10 cellular contexts compared by ENCODE assay signal in the genomic region with DNA sequence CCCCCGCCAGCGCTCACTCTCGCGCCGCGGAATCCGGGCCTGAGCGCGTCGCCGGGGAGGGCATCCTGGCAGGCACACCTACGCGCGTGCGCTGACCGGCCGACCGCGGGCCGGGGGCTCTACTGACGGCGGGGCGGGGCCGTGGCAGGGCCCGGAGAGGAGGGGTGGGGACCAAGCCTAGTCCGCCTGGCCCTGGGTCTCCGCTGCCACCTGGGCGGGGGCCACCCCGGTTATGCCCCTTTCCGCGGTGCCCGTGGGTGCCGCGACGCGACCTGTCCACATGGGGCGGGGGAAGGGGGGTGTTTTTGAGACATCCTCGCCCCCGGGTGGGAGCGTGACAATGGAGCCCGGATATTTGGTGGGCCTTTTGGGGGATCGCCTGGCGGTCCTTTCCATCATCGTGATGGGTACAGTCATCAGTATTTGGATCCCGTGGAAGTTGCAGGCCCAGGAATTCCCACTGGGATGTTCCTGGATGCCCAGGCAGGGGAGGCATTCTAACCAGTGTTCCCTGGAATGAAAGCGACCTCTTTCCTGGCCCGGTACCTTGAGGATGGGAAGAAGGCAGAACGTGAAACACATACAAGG. TPM values are rescaled to one million over a fixed set of nuclear protein-coding genes. Genes with fewer than 3 reads are reported as not detected.
DNase-seq lines count a peak whose midpoint lies in the region; ATAC-seq and FAIRE-seq lines count a peak whose summit lies in the region.
"Had no signal": no experiment of that assay in that cellular context is flagged by ENCODE, and none has a peak within 500 bp of the region (broad histone marks: within the 10 kb centered on the region; RNA-seq: fewer than 3 reads in every experiment).

No MANE protein-coding gene starts in this region.

- no peak overlapping the region for H3K27ac Mint-ChIP-seq in T-cell

- peaks cover 36% of the 10 kb centered on the region for H3K27me3 ChIP-seq in iPS-18a (ENCODE audit: control insufficient read depth, insufficient read depth, low read length)
- peaks cover 2 to 8% of the 10 kb centered on the region in 2 donors for H3K27me3 ChIP-seq in small intestine (ENCODE audit: control insufficient read depth in 2 of 2, insufficient read depth in 2 of 2, low read length in 2 of 2)

- H3K36me3 ChIP-seq in iPS-18a (ENCODE audit: control insufficient read depth, low read depth, low read length) (no peaks in the 10 kb centered on the region), small intestine (ENCODE audit: control insufficient read depth in 2 of 2, insufficient read depth in 2 of 2, low read length in 2 of 2) (no peaks in the 10 kb centered on the region)

- FAIRE-seq in small intestine (lab: Jason Lieb, UNC): no peak

- no peak for ATAC-seq in T-cell (replicated peaks in 1 of 4)
- no peak for ATAC-seq in GM21381 (IDR thresholded peaks at IDR 0.05; ENCODE audit: unreplicated experiment)
- ATAC-seq: body of pancreas had no signal

- CTCF ChIA-PET in T-cell (lab: Charles Lee): no interaction called here

- H3K9me3 Mint-ChIP-seq in T-cell: no peaks in the 10 kb centered on the region

- peaks cover 43 to 60% of the 10 kb centered on the region in 2 donors for H3K27me3 Mint-ChIP-seq in T-cell

- POLR2A ChIA-PET in T-cell (lab: Charles Lee): no interaction called here

- 7 to 18% (median 16%) methylated on average over 35 to 48 of the region's 48 CpGs for WGBS in small intestine, 3 donors

- H3K4me1 Mint-ChIP-seq in T-cell: peaks cover 14 to 21% (median 17%) of the 10 kb centered on the region in 3 donors

- peak overlapping the region; percentile 2 to 34 (median 25) for H3K4me3 Mint-ChIP-seq in T-cell

- H3K9me3 ChIP-seq in iPS-18a (ENCODE audit: control insufficient read depth, low read depth, low read length) (no peaks in the 10 kb centered on the region), small intestine (ENCODE audit: control insufficient read depth, low read depth) (no peaks in the 10 kb centered on the region)

- H3K4me3 ChIP-seq in iPS-18a (ENCODE audit: low read length) (peak overlapping the region; percentile 91), small intestine (ENCODE audit: low read depth in 1 of 2, low read length in 2 of 2) (peak overlapping the region; percentile 1 to 10)
- H3K4me3 ChIP-seq: body of pancreas had no signal

- DNase-seq in NCI-H1092 treated with DMSO at 0.1 percent for 48 hours (lab: John Stamatoyannopoulos, UW) (peak; percentile 89), T-cell (no peak), small intestine (no peak), SIG-M5 (lab: John Stamatoyannopoulos, UW) (no peak), NCI-H1048 (lab: John Stamatoyannopoulos, UW) (no peak)
- no peak for DNase-seq in activated CD4-positive, CD25-positive, alpha-beta regulatory T cell (lab: John Stamatoyannopoulos, UW)
- DNase-seq: stimulated activated CD4-positive, alpha-beta T cell treated with anti-CD3 and anti-CD28 coated beads, Interleukin-1b, Interleukin-23, amount 100 ng/mL, for 48 hours had no signal

- H3K27ac ChIP-seq in iPS-18a (ENCODE audit: low read length): no peak overlapping the region
- H3K27ac ChIP-seq in small intestine (ENCODE audit: low read depth in 1 of 2, low read length in 1 of 2): no peak overlapping the region
- H3K27ac ChIP-seq: body of pancreas had no signal

- H3K4me1 ChIP-seq in iPS-18a (ENCODE audit: control insufficient read depth, low read depth, low read length) (peaks cover 4% of the 10 kb centered on the region), small intestine (ENCODE audit: control insufficient read depth in 2 of 2, insufficient read depth in 1 of 2, low read depth in 1 of 2, low read length in 1 of 2) (no peaks in the 10 kb centered on the region)

- H3K9ac ChIP-seq in iPS-18a (ENCODE audit: low read length): no peak overlapping the region

- no peaks in the 10 kb centered on the region for H3K36me3 Mint-ChIP-seq in T-cell

RNA-seq across cellular contexts. Expression of gene NCAM1, which starts 2.2 kb away (rescaled TPM):
- total RNA-seq in T-cell: 1 to 10 TPM in 4 of 5 donors, under 1 TPM in 1; 0.90 to 1.8 (median 1.1) TPM
- polyA plus RNA-seq in small intestine: 10 to 100 TPM in 1 of 3 donors, 1 to 10 TPM in 1, under 1 TPM in 1; 0.67 to 16.2 (median 2.7) TPM
